Comparison of ENCODE assay signal across 23 cellular contexts in the genomic region with DNA sequence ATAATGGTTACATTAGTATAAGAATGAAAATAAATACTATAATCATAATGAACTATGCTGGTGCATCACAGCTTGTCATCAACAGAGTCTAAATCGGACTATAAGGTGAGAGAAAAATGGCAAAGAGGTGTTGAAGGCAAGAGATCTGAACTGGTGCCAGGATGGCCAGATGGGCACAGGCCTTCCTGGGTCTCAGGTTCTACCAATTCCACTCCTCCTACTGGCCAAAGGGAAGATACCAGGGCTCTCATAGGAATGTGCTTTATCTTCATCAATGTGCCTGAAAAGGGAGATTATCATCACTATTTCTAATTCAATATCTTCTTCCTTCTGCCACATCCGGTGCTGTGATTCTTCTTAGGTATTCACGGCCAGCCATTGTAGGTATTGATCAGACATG.
DNase-seq lines count a peak whose midpoint lies in the region; ATAC-seq, FAIRE-seq and TF ChIP-seq lines count a peak whose summit lies in the region.
"Had no signal": no experiment of that assay in that cellular context is flagged by ENCODE, and none has a peak within 500 bp of the region (broad histone marks: within the 10 kb centered on the region; RNA-seq: fewer than 3 reads in every experiment).

No MANE protein-coding gene starts in this region.

- H3K9me1 ChIP-seq in IMR-90 (ENCODE audit: insufficient read depth, low read length) = no peaks in the 10 kb centered on the region

- H3K14ac ChIP-seq in IMR-90 (replicated peaks; ENCODE audit: low read depth, low read length) = no peak overlapping the region
- no peak overlapping the region for H3K14ac ChIP-seq in trophoblast cell (ENCODE audit: low read length)

- no peak overlapping the region for H3K56ac ChIP-seq in IMR-90 (ENCODE audit: extremely low read depth, insufficient read depth, low read length)

- no peak for TF ChIP-seq POLR2A in IMR-90 (IDR thresholded peaks at IDR 0.05; ENCODE audit: low read depth, low read length)

- intact Hi-C loops in IMR-90 (cut with micrococcal nuclease) = no loop called here

- H2BK20ac ChIP-seq in IMR-90 (ENCODE audit: low read depth, low read length) = peak overlapping the region; percentile 35; the same call in 1 of the 2 replicates

- no peak overlapping the region for H2BK12ac ChIP-seq in trophoblast cell (ENCODE audit: low read length)

- H2BK5ac ChIP-seq in IMR-90 (ENCODE audit: low read depth, low read length, poor library complexity, severe bottlenecking) = no peak overlapping the region
- H2BK5ac ChIP-seq in trophoblast cell (ENCODE audit: low read depth, low read length, poor library complexity) = no peak overlapping the region

- no peak for TF ChIP-seq RAD21 in IMR-90 (IDR thresholded peaks at IDR 0.05; ENCODE audit: low read length)

- H3K27ac ChIP-seq in IMR-90 (ENCODE audit: insufficient read depth, low read length) (no peak overlapping the region), foreskin keratinocyte (no peak overlapping the region), trophoblast cell (ENCODE audit: low read depth, low read length) (no peak overlapping the region)
- H3K27ac ChIP-seq: adrenal gland, left lung, SJCRH30, thoracic aorta had no signal

- no peaks in the 10 kb centered on the region for H3K79me2 ChIP-seq in trophoblast cell (ENCODE audit: control insufficient read depth, insufficient read depth, low read length, poor library complexity)

- H2AK5ac ChIP-seq in IMR-90 (ENCODE audit: low read depth, low read length) = no peak overlapping the region
- H2AK5ac ChIP-seq in trophoblast cell (ENCODE audit: low read length) = no peak overlapping the region

- H2BK120ac ChIP-seq in IMR-90 (ENCODE audit: low read depth, low read length) = no peak overlapping the region
- H2BK120ac ChIP-seq in trophoblast cell (ENCODE audit: insufficient read depth, low read length, poor library complexity) = no peak overlapping the region

- in situ Hi-C loops in IMR-90 (cut with MboI; ENCODE audit: low sequenced_read_pairs) = no loop called here

- no peaks in the 10 kb centered on the region for H3K79me1 ChIP-seq in IMR-90 (ENCODE audit: low read depth in 1 of 2, low read length in 2 of 2)
- no peaks in the 10 kb centered on the region for H3K79me1 ChIP-seq in trophoblast cell (ENCODE audit: low read length)

- no peaks in the 10 kb centered on the region for H3K27me3 ChIP-seq in IMR-90 (ENCODE audit: control insufficient read depth, insufficient read depth, low read length)
- no peaks in the 10 kb centered on the region for H3K27me3 ChIP-seq in bronchial epithelial cell (ENCODE audit: control insufficient read depth, insufficient read depth, low read length)
- H3K27me3 ChIP-seq in foreskin keratinocyte = no peaks in the 10 kb centered on the region
- H3K27me3 ChIP-seq in trophoblast cell (ENCODE audit: insufficient read depth, low read length) = no peaks in the 10 kb centered on the region
- H3K27me3 ChIP-seq: adrenal gland, left lung, SJCRH30 had no signal

- no peak overlapping the region; the same call in 1 of the 2 replicates for H3K18ac ChIP-seq in IMR-90 (ENCODE audit: low read depth, low read length)
- no peak overlapping the region for H3K18ac ChIP-seq in trophoblast cell (ENCODE audit: low read length)

- no peak for ATAC-seq in IMR-90 (ENCODE audit: low read depth)
- ATAC-seq in foreskin keratinocyte = peak; percentile 44
- no peak for ATAC-seq in GM18517 (IDR thresholded peaks at IDR 0.05; ENCODE audit: unreplicated experiment)
- ATAC-seq: left lung; mucosa of descending colon; stimulated activated effector memory CD8-positive, alpha-beta T cell treated with anti-CD3 and anti-CD28 coated beads, Interleukin-12 subunit alpha, Interleukin-12 subunit beta, amount 100 ng/mL, for 72 hours had no signal

- H3K23ac ChIP-seq in IMR-90 (ENCODE audit: low read depth, low read length) = no peak overlapping the region
- H3K23ac ChIP-seq in trophoblast cell (ENCODE audit: low read length) = no peak overlapping the region

- H3K4me3 ChIP-seq in IMR-90 (ENCODE audit: insufficient read depth, low read depth, low read length) (no peak overlapping the region), bronchial epithelial cell (ENCODE audit: low read depth, low read length) (no peak overlapping the region), trophoblast cell (ENCODE audit: low read depth, low read length) (no peak overlapping the region)
- H3K4me3 ChIP-seq: adrenal gland, left lung, mucosa of descending colon, SJCRH30, thoracic aorta had no signal

- POLR2A ChIA-PET in IMR-90 (lab: Charles Lee; ENCODE audit: unreplicated experiment) = no interaction called here
- POLR2A ChIA-PET in activated CD4-positive, alpha-beta memory T cell treated with anti-CD3 and anti-CD28 coated beads, Interleukin-2, amount 10 ng/mL, durations not matched to agents 7 days and 5 days (lab: Charles Lee) = no interaction called here

- no peak overlapping the region for H3K27ac Mint-ChIP-seq in activated CD4-positive, alpha-beta memory T cell treated with anti-CD3 and anti-CD28 coated beads, Interleukin-2, amount 10 ng/mL, durations not matched to agents 7 days and 5 days
- H3K27ac Mint-ChIP-seq: B cell; stimulated activated effector memory CD8-positive, alpha-beta T cell treated with anti-CD3 and anti-CD28 coated beads, Interleukin-12 subunit alpha, Interleukin-12 subunit beta, amount 100 ng/mL, for 72 hours had no signal

- H2AFZ ChIP-seq in IMR-90 (replicated peaks; ENCODE audit: low read length, poor library complexity) (no peak overlapping the region), trophoblast cell (ENCODE audit: insufficient read depth, low read length, poor library complexity) (no peak overlapping the region)

- TF ChIP-seq CTCF in IMR-90 (conservative IDR thresholded peaks at IDR 0.05; ENCODE audit: low read depth, low read length) = no peak
- TF ChIP-seq CTCF in bronchial epithelial cell (IDR thresholded peaks at IDR 0.05; ENCODE audit: insufficient read depth, low read length, severe bottlenecking) = peak; percentile 6
- TF ChIP-seq CTCF in foreskin keratinocyte (conservative IDR thresholded peaks at IDR 0.05) = peak; percentile 25

- CTCF ChIA-PET in IMR-90 (lab: Yijun Ruan, JAX) = no interaction called here
- CTCF ChIA-PET in activated CD4-positive, alpha-beta memory T cell treated with anti-CD3 and anti-CD28 coated beads, Interleukin-2, amount 10 ng/mL, durations not matched to agents 7 days and 5 days (lab: Charles Lee) = no interaction called here

- H3K4me1 ChIP-seq in IMR-90 (ENCODE audit: control insufficient read depth, insufficient read depth, low read length) (peaks cover 2% of the 10 kb centered on the region; the same call in 1 of the 2 replicates), foreskin keratinocyte (no peaks in the 10 kb centered on the region), trophoblast cell (ENCODE audit: control insufficient read depth in 1 of 2, insufficient read depth in 2 of 2, low read length in 2 of 2) (no peaks in the 10 kb centered on the region)
- H3K4me1 ChIP-seq: left lung, SJCRH30 had no signal

- BruUV-seq in IMR-90 (replicated peaks; lab: Mats Ljungman, UMichigan) = no TSS peak

- no peak overlapping the region for H4K12ac ChIP-seq in trophoblast cell (ENCODE audit: low read depth, low read length)

- no peak for FAIRE-seq in bronchial epithelial cell (lab: Jason Lieb, UNC)

- no peak overlapping the region for H2AK9ac ChIP-seq in IMR-90 (replicated peaks; ENCODE audit: low read depth, low read length, poor library complexity)

- H3K9me3 ChIP-seq in IMR-90 (ENCODE audit: control insufficient read depth, insufficient read depth, low read length) = no peaks in the 10 kb centered on the region
- H3K9me3 ChIP-seq in trophoblast cell (ENCODE audit: insufficient read depth, low read depth, low read length) = no peaks in the 10 kb centered on the region
- H3K9me3 ChIP-seq: adrenal gland, left lung, mucosa of descending colon, SJCRH30, thoracic aorta had no signal

- H3K9ac ChIP-seq in IMR-90 (ENCODE audit: low read depth, low read length) = no peak overlapping the region
- no peak overlapping the region for H3K9ac ChIP-seq in trophoblast cell (ENCODE audit: low read length)

- H4K8ac ChIP-seq in IMR-90 (ENCODE audit: low read depth in 2 of 2, low read length in 2 of 2) (no peak overlapping the region), trophoblast cell (ENCODE audit: low read depth, low read length) (no peak overlapping the region)

- H3K4ac ChIP-seq in IMR-90 (ENCODE audit: low read depth, low read length) (no peak overlapping the region), trophoblast cell (ENCODE audit: low read depth, low read length) (no peak overlapping the region)

- DNase-seq in ELR (ENCODE audit: low read depth) (peak; percentile 15), IMR-90 (no peak), bronchial epithelial cell (ENCODE audit: low read depth) (no peak), foreskin keratinocyte (no peak), hepatic stellate cell (ENCODE audit: low spot score) (no peak), trophoblast cell (no peak)
- no peak for DNase-seq in activated CD4-positive, alpha-beta memory T cell treated with anti-CD3 and anti-CD28 coated beads, Interleukin-2, amount 10 ng/mL, durations not matched to agents 7 days and 5 days
- DNase-seq: activated CD8-positive, alpha-beta memory T cell treated with anti-CD3 and anti-CD28 coated beads, Interleukin-2, amount 50 U/mL, for 4 hours; activated effector memory CD4-positive, alpha-beta T cell treated with anti-CD3 and anti-CD28 coated beads, Interleukin-2, amount 50 U/mL, for 16 hours; adrenal gland; foreskin fibroblast; left lung; mucosa of descending colon; NCI-H1048; NCI-H2081 treated with DMSO at 0.1 percent for 48 hours; retina; SJCRH30; T-helper 9 cell had no signal

- no peak overlapping the region for H3K4me3 Mint-ChIP-seq in activated CD4-positive, alpha-beta memory T cell treated with anti-CD3 and anti-CD28 coated beads, Interleukin-2, amount 10 ng/mL, durations not matched to agents 7 days and 5 days
- H3K4me3 Mint-ChIP-seq: B cell; central memory CD8-positive, alpha-beta T cell; stimulated activated effector memory CD8-positive, alpha-beta T cell treated with anti-CD3 and anti-CD28 coated beads, Interleukin-12 subunit alpha, Interleukin-12 subunit beta, amount 100 ng/mL, for 72 hours had no signal

- dilution Hi-C loops in IMR-90 (cut with HindIII; ENCODE audit: low sequenced_read_pairs, unreplicated experiment) = no loop called here

- no peak overlapping the region for H4K5ac ChIP-seq in IMR-90 (ENCODE audit: low read depth, low read length)

- H3K4me1 Mint-ChIP-seq in activated CD4-positive, alpha-beta memory T cell treated with anti-CD3 and anti-CD28 coated beads, Interleukin-2, amount 10 ng/mL, durations not matched to agents 7 days and 5 days = no peaks in the 10 kb centered on the region
- H3K4me1 Mint-ChIP-seq: B cell; central memory CD8-positive, alpha-beta T cell; stimulated activated effector memory CD8-positive, alpha-beta T cell treated with anti-CD3 and anti-CD28 coated beads, Interleukin-12 subunit alpha, Interleukin-12 subunit beta, amount 100 ng/mL, for 72 hours had no signal

- H3K4me2 ChIP-seq in IMR-90 (ENCODE audit: low read depth, low read length) (no peak overlapping the region), trophoblast cell (ENCODE audit: low read length) (no peak overlapping the region)

- H4K20me1 ChIP-seq in IMR-90 (ENCODE audit: insufficient read depth, low read length) = no peaks in the 10 kb centered on the region

- H2BK15ac ChIP-seq in IMR-90 (ENCODE audit: low read depth, low read length) = no peak overlapping the region

- H3K27me3 Mint-ChIP-seq in activated CD4-positive, alpha-beta memory T cell treated with anti-CD3 and anti-CD28 coated beads, Interleukin-2, amount 10 ng/mL, durations not matched to agents 7 days and 5 days = no peaks in the 10 kb centered on the region
- H3K27me3 Mint-ChIP-seq: B cell; central memory CD8-positive, alpha-beta T cell had no signal

- H3K36me3 ChIP-seq in IMR-90 (ENCODE audit: control insufficient read depth, insufficient read depth, low read length) = no peaks in the 10 kb centered on the region
- H3K36me3 ChIP-seq in bronchial epithelial cell (ENCODE audit: control insufficient read depth, insufficient read depth, low read length) = no peaks in the 10 kb centered on the region
- no peaks in the 10 kb centered on the region for H3K36me3 ChIP-seq in trophoblast cell (ENCODE audit: control insufficient read depth in 1 of 2, insufficient read depth in 2 of 2, low read length in 2 of 2)
- H3K36me3 ChIP-seq: adrenal gland, left lung, SJCRH30, thoracic aorta had no signal

- no CpG with 5 or more reads among the region's 3 CpGs for WGBS in IMR-90 (ENCODE audit: extremely low coverage in 2 of 2, insufficient read length in 1 of 2), 2 experiments
- no CpG with 5 or more reads among the region's 3 CpGs for WGBS in trophoblast cell (ENCODE audit: extremely low coverage, insufficient coverage, insufficient read length)

- no peak overlapping the region for H4K91ac ChIP-seq in IMR-90 (ENCODE audit: insufficient read depth, low read depth, low read length)
- no peak overlapping the region for H4K91ac ChIP-seq in trophoblast cell (ENCODE audit: low read depth, low read length)

- H3K9me3 Mint-ChIP-seq in activated CD4-positive, alpha-beta memory T cell treated with anti-CD3 and anti-CD28 coated beads, Interleukin-2, amount 10 ng/mL, durations not matched to agents 7 days and 5 days = no peaks in the 10 kb centered on the region
- H3K9me3 Mint-ChIP-seq: central memory CD8-positive, alpha-beta T cell had no signal

- no peaks in the 10 kb centered on the region for H3K36me3 Mint-ChIP-seq in activated CD4-positive, alpha-beta memory T cell treated with anti-CD3 and anti-CD28 coated beads, Interleukin-2, amount 10 ng/mL, durations not matched to agents 7 days and 5 days (ENCODE audit: low read depth)
- H3K36me3 Mint-ChIP-seq: stimulated activated effector memory CD8-positive, alpha-beta T cell treated with anti-CD3 and anti-CD28 coated beads, Interleukin-12 subunit alpha, Interleukin-12 subunit beta, amount 100 ng/mL, for 72 hours had no signal
